8 cellular contexts compared by ENCODE assay signal in the genomic region with DNA sequence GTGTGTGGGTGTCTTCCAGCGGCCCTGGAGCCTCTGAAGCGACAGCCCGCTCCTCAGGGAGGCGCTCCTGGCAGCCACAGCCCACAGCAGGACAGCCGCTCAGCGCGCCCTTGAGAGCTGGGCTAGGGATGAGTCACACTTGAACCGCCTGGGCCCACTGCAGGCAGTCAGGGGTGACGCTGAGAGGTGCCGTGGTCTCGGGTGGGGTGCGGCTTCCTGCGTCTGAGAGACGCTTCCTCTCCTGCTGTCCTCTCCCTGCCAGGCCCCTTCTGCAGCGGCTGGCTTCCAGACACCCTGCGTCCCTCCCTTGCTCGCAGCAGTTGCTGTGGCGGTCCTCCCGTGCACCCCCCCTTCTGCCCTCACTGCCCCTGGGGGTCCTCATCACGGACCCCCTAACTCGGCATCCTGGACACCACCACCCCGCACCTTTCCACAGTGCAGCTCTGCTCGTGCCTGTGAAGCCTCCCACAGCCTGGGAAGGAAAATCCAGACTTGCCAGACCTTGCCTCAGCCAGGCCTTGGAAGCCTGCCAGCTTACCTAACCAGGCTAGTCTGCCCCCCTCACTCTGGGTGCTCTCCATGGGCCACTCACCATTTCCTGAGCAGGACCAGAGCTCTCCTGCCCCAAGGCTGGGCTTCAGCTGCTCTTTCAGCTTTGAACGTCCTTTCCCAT. TPM values are rescaled to one million over a fixed set of nuclear protein-coding genes. Genes with fewer than 3 reads are reported as not detected.
DNase-seq lines count a peak whose midpoint lies in the region; ATAC-seq lines count a peak whose summit lies in the region.

No MANE protein-coding gene starts in this region.

- peak; percentile 64 for ATAC-seq in GM19468 (IDR thresholded peaks at IDR 0.05; ENCODE audit: extremely low read depth, unreplicated experiment)

- DNase-seq in COR-L47 (lab: John Stamatoyannopoulos, UW) (peak; percentile 51), HT-29 (ENCODE audit: low spot score) (peak; percentile 69), adipocyte (ENCODE audit: low read depth) (peak; percentile 79), iPS-NIHi11 (ENCODE audit: low spot score) (peak; percentile 74), foreskin melanocyte (no peak)
- peak; percentile 63 for DNase-seq in T-helper 2 cell treated with Interferon-gamma antibody and Interleukin-4, amounts not matched to agents 5 μg/mL and 100 μg/mL, for 36 hours (ENCODE audit: low spot score)
- DNase-seq in stimulated activated CD4-positive, alpha-beta T cell treated with anti-CD3 and anti-CD28 coated beads, Interleukin-1b, Interleukin-23, amount 100 ng/mL, for 48 hours, result peak; percentile 75

- H3K36me3 ChIP-seq in adipocyte (ENCODE audit: control insufficient read depth, insufficient read depth, low read length, severe bottlenecking), result peaks cover 5% of the 10 kb centered on the region

- peaks cover 14% of the 10 kb centered on the region for H3K27me3 ChIP-seq in adipocyte (replicated peaks; ENCODE audit: control insufficient read depth, insufficient read depth, low read length)

- no peaks in the 10 kb centered on the region for H3K9me3 Mint-ChIP-seq in T-helper 2 cell treated with Interferon-gamma antibody and Interleukin-4, amounts not matched to agents 5 μg/mL and 100 μg/mL, for 36 hours

- no peaks in the 10 kb centered on the region for H3K9me3 ChIP-seq in adipocyte (ENCODE audit: control insufficient read depth, low read length)

- H3K27me3 Mint-ChIP-seq in T-helper 2 cell treated with Interferon-gamma antibody and Interleukin-4, amounts not matched to agents 5 μg/mL and 100 μg/mL, for 36 hours (ENCODE audit: low read depth), result no peaks in the 10 kb centered on the region

- H3K9ac ChIP-seq in adipocyte (ENCODE audit: low read length), result peak overlapping the region; percentile 54

- no peaks in the 10 kb centered on the region for H3K36me3 Mint-ChIP-seq in T-helper 2 cell treated with Interferon-gamma antibody and Interleukin-4, amounts not matched to agents 5 μg/mL and 100 μg/mL, for 36 hours (ENCODE audit: low read depth)

- H3K4me1 ChIP-seq in adipocyte (ENCODE audit: control insufficient read depth, insufficient read depth, low read length), result peaks cover 10% of the 10 kb centered on the region

- peak overlapping the region; percentile 54 for H3K4me3 Mint-ChIP-seq in T-helper 2 cell treated with Interferon-gamma antibody and Interleukin-4, amounts not matched to agents 5 μg/mL and 100 μg/mL, for 36 hours

- H3K4me1 Mint-ChIP-seq in T-helper 2 cell treated with Interferon-gamma antibody and Interleukin-4, amounts not matched to agents 5 μg/mL and 100 μg/mL, for 36 hours (ENCODE audit: low read depth), result peaks cover 23% of the 10 kb centered on the region

- peak overlapping the region; percentile 93 for H3K27ac Mint-ChIP-seq in T-helper 2 cell treated with Interferon-gamma antibody and Interleukin-4, amounts not matched to agents 5 μg/mL and 100 μg/mL, for 36 hours

- H3K4me3 ChIP-seq in adipocyte (ENCODE audit: low read length), result peak overlapping the region; percentile 16

RNA-seq across cellular contexts. Expression of a gene that starts 1.1 kb away (rescaled TPM):
- 1.6 and 2.0 TPM in 2 replicates for total RNA-seq in HT-29 (2014; rRNA removed; shearing (Covaris generic))

RNA-seq across cellular contexts. Expression of a gene that starts 56.3 kb away (rescaled TPM):
- total RNA-seq in HT-29 (2014; rRNA removed; shearing (Covaris generic)), result 3.7 and 4.6 TPM in 2 replicates
